In the genomic region with DNA sequence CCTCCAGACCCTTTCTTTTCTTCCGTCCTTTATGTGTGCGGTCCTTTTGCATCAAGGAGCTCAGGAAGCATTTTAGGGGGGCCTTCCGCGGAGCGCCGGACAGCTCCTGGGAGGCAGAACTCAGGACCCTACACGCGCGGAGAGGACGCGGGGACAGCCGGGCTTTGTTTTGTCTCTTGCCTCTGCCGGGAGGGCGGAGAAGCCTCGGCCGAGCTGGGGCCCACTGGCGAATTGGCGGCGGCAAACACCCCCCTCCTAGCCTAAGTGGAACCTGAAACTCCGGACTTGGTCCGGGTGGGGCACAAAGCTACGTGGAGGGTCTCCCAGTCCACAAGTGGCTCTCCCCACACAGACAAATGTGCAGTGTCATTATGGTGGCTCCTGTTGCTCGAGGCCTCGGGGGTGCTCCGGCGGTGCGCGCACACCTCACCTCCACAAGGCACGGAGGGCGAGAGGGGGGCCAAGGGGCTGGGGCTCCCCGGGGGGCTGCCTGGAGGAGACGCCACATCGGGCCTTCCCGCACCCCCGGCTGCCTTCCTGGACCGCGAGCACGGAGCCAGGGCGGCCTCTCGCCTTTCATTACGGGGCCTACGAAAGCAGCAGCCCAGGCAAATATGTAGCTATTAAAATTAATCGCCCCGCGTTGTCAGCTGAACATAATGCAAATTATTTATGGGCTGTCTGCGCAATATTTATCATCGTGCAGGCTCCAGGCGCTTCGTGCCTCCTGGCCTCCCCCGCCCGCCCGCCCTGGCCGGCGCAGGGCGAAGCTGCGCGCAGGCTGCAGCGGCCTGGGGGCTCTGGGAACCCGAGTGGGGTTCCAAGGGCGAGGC, we compare ENCODE assay signal across 8 cellular contexts.
DNase-seq lines count a peak whose midpoint lies in the region; ATAC-seq, FAIRE-seq and TF ChIP-seq lines count a peak whose summit lies in the region.

No MANE protein-coding gene starts in this region.

- H3K9me3 ChIP-seq in breast epithelium (no peaks in the 10 kb centered on the region), HepG2 (ENCODE audit: low read length) (no peaks in the 10 kb centered on the region), upper lobe of left lung (no peaks in the 10 kb centered on the region)

- ATAC-seq in HepG2 (no peak), upper lobe of left lung (ENCODE audit: low FRiP score in 2 of 2) (no peak), GM19467 (IDR thresholded peaks at IDR 0.05; ENCODE audit: unreplicated experiment) (no peak)

- FAIRE-seq in HepG2 (lab: Jason Lieb, UNC): no peak

- intact Hi-C loops in breast epithelium (cut with DNase I; ENCODE audit: low total_unique reads) (no loop called here), MCF 10A (cut with micrococcal nuclease) (no loop called here), HepG2 (cut with micrococcal nuclease; ENCODE audit: unreplicated experiment) (no loop called here)

- peaks cover 4% of the 10 kb centered on the region for H3K36me3 Mint-ChIP-seq in MCF 10A (ENCODE audit: insufficient read depth, unreplicated experiment)
- peaks cover 3% of the 10 kb centered on the region for H3K36me3 Mint-ChIP-seq in activated naive CD8-positive, alpha-beta T cell

- H3K9ac ChIP-seq in HepG2 (ENCODE audit: insufficient read depth, low read depth, low read length): no peak overlapping the region

- TF ChIP-seq CTCF in breast epithelium (IDR thresholded peaks at IDR 0.05): no peak
- no peak for TF ChIP-seq CTCF in MCF 10A (IDR thresholded peaks at IDR 0.05; ENCODE audit: unreplicated experiment)
- TF ChIP-seq CTCF in HepG2 (CRISPR knock-in tag; IDR thresholded peaks at IDR 0.05): no peak
- no peak for TF ChIP-seq CTCF in upper lobe of left lung (IDR thresholded peaks at IDR 0.05)

- H2AFZ ChIP-seq in HepG2 (ENCODE audit: low read length): no peak overlapping the region

- CTCF ChIA-PET in MCF 10A (lab: Yijun Ruan, JAX): no interaction called here
- CTCF ChIA-PET in HepG2 (lab: Yijun Ruan, JAX; ENCODE audit: low intra/inter-chr PET ratio, low total read pairs): no interaction called here

- H3K27me3 ChIP-seq in breast epithelium: peaks cover 0 to 88% of the 10 kb centered on the region in 2 donors
- H3K27me3 ChIP-seq in HepG2 (ENCODE audit: control insufficient read depth in 1 of 2, insufficient read depth in 2 of 2, low read length in 2 of 2): no peaks in the 10 kb centered on the region
- peaks cover 0 to 23% (median 0%) of the 10 kb centered on the region in 4 donors for H3K27me3 ChIP-seq in upper lobe of left lung

- BruUV-seq in MCF 10A (replicated peaks; lab: Mats Ljungman, UMichigan) (no TSS peak), HepG2 (replicated peaks; lab: Mats Ljungman, UMichigan) (no TSS peak)

- no peaks in the 10 kb centered on the region for H3K9me3 Mint-ChIP-seq in MCF 10A (ENCODE audit: unreplicated experiment)
- H3K9me3 Mint-ChIP-seq in activated naive CD8-positive, alpha-beta T cell (ENCODE audit: low read depth): no peaks in the 10 kb centered on the region

- H3K4me3 Mint-ChIP-seq in MCF 10A (ENCODE audit: unreplicated experiment): no peak overlapping the region
- peak overlapping the region; percentile 84 for H3K4me3 Mint-ChIP-seq in activated naive CD8-positive, alpha-beta T cell

- no peak for DNase-seq in breast epithelium (ENCODE audit: low spot score in 2 of 2)
- no peak for DNase-seq in MCF 10A (ENCODE audit: unreplicated experiment)
- DNase-seq in HepG2 (ENCODE audit: low spot score): no peak
- DNase-seq in upper lobe of left lung: peak in 1 of 2 donors; percentile 52
- DNase-seq in substantia nigra (lab: John Stamatoyannopoulos, UW): no peak
- no peak for DNase-seq in ACHN

- H3K27ac ChIP-seq in breast epithelium (no peak overlapping the region), HepG2 (ENCODE audit: extremely low read length, insufficient read depth, low read length) (peak overlapping the region; percentile 67), upper lobe of left lung (no peak overlapping the region), substantia nigra (ENCODE audit: low read depth, low read length, poor library complexity, severe bottlenecking) (no peak overlapping the region)

- 92% methylated on average over 12 of the region's 60 CpGs for WGBS in HepG2 (ENCODE audit: low lambda C conversion rate)
- 40 to 86% methylated on average over 7 to 59 of the region's 60 CpGs for WGBS in upper lobe of left lung, 2 donors

- H3K36me3 ChIP-seq in breast epithelium (no peaks in the 10 kb centered on the region), HepG2 (replicated peaks in 1 of 2; ENCODE audit: control insufficient read depth in 1 of 2, insufficient read depth in 2 of 2, low read length in 2 of 2) (no peaks in the 10 kb centered on the region), upper lobe of left lung (no peaks in the 10 kb centered on the region)

- peak overlapping the region; percentile 76; the same call in 1 of the 2 replicates for H3K4me2 ChIP-seq in HepG2 (ENCODE audit: low read depth, low read length)

- H3K4me1 ChIP-seq in breast epithelium (no peaks in the 10 kb centered on the region), HepG2 (ENCODE audit: insufficient read depth, low read length) (peaks cover 87% of the 10 kb centered on the region), upper lobe of left lung (peaks cover 13 to 71% (median 24%) of the 10 kb centered on the region in 4 donors)

- no peaks in the 10 kb centered on the region for H4K20me1 ChIP-seq in HepG2 (ENCODE audit: insufficient read depth, low read length)

- peaks cover 7% of the 10 kb centered on the region for H3K79me2 ChIP-seq in HepG2 (ENCODE audit: insufficient read depth, low read length)

- TF ChIP-seq POLR2A in breast epithelium (IDR thresholded peaks at IDR 0.05) (no peak), HepG2 (IDR thresholded peaks at IDR 0.05; ENCODE audit: insufficient read depth in 1 of 2, low read depth in 2 of 2, low read length in 2 of 2) (no peak), upper lobe of left lung (IDR thresholded peaks at IDR 0.05) (no peak)

- TF ChIP-seq EP300 in HepG2 (IDR thresholded peaks at IDR 0.05; ENCODE audit: low read depth in 2 of 2, low read length in 2 of 2) (no peak), HepG2 (CRISPR knock-in tag; IDR thresholded peaks at IDR 0.05; ENCODE audit: borderline replicate concordance) (no peak), upper lobe of left lung (IDR thresholded peaks at IDR 0.05) (no peak)

- TF ChIP-seq RAD21 in HepG2 (CRISPR knock-in tag; IDR thresholded peaks at IDR 0.05): no peak

- H3K27me3 Mint-ChIP-seq in MCF 10A (ENCODE audit: insufficient read depth, unreplicated experiment): peaks cover 45% of the 10 kb centered on the region
- H3K27me3 Mint-ChIP-seq in activated naive CD8-positive, alpha-beta T cell: no peaks in the 10 kb centered on the region

- peak overlapping the region; percentile 28 to 57 (median 45) for H3K4me3 ChIP-seq in breast epithelium
- H3K4me3 ChIP-seq in HepG2 (replicated peaks in 1 of 3; ENCODE audit: insufficient read depth in 1 of 3, low read depth in 2 of 3, low read length in 3 of 3): no peak overlapping the region
- peak overlapping the region in 3 of 4 donors; percentile 25 to 43 (median 41) for H3K4me3 ChIP-seq in upper lobe of left lung

- H3K4me1 Mint-ChIP-seq in MCF 10A (ENCODE audit: insufficient read depth, unreplicated experiment): no peaks in the 10 kb centered on the region
- peaks cover 46% of the 10 kb centered on the region for H3K4me1 Mint-ChIP-seq in activated naive CD8-positive, alpha-beta T cell (ENCODE audit: low read depth)

- POLR2A ChIA-PET in MCF 10A (lab: Yijun Ruan, JAX) (no interaction called here), HepG2 (lab: Yijun Ruan, JAX) (interaction anchor here (0.9 to 2.7 kb wide), 6 partner anchors 9 to 155 kb away, joined by 4 to 22 read pairs (median 6); no protein-coding TSS in a partner anchor)

- H3K27ac Mint-ChIP-seq in MCF 10A (ENCODE audit: low read depth, unreplicated experiment): no peak overlapping the region
- H3K27ac Mint-ChIP-seq in activated naive CD8-positive, alpha-beta T cell: peak overlapping the region; percentile 80

- in situ Hi-C loops in HepG2 (cut with HindIII; ENCODE audit: extremely low pct_ligation_motif_present, low pct_unique_long_range_greater_than_20kb): no loop called here
- in situ Hi-C loops in ACHN (cut with HindIII; ENCODE audit: low pct_ligation_motif_present, low pct_unique_long_range_greater_than_20kb, low sequenced_read_pairs): no loop called here

TF ChIP-seq in HepG2, 621 proteins besides CTCF, POLR2A, EP300 and RAD21:
- no peak for TF ChIP-seq WIZ (CRISPR knock-in tag; IDR thresholded peaks at IDR 0.05)
- no peak for TF ChIP-seq HHEX (CRISPR knock-in tag; IDR thresholded peaks at IDR 0.05)
- no peak for TF ChIP-seq NCOA2 (CRISPR knock-in tag; IDR thresholded peaks at IDR 0.05)
- TF ChIP-seq CCDC6 (CRISPR knock-in tag; IDR thresholded peaks at IDR 0.05): no peak
- no peak for TF ChIP-seq TEAD2 (CRISPR knock-in tag; IDR thresholded peaks at IDR 0.05)
- TF ChIP-seq ZNF550 (CRISPR knock-in tag; IDR thresholded peaks at IDR 0.05; ENCODE audit: borderline replicate concordance): no peak
- TF ChIP-seq BATF2 (CRISPR knock-in tag; IDR thresholded peaks at IDR 0.05): no peak
- TF ChIP-seq ZNF333 (CRISPR knock-in tag; IDR thresholded peaks at IDR 0.05; ENCODE audit: borderline replicate concordance): no peak
- TF ChIP-seq HOXA7 (CRISPR knock-in tag; IDR thresholded peaks at IDR 0.05): no peak
- TF ChIP-seq TGIF2 (CRISPR knock-in tag; IDR thresholded peaks at IDR 0.05): no peak
- TF ChIP-seq RFXAP (CRISPR knock-in tag; IDR thresholded peaks at IDR 0.05; ENCODE audit: borderline replicate concordance): no peak
- no peak for TF ChIP-seq ZNF225 (CRISPR knock-in tag; IDR thresholded peaks at IDR 0.05)
- no peak for TF ChIP-seq ZNF775 (CRISPR knock-in tag; IDR thresholded peaks at IDR 0.05; ENCODE audit: borderline replicate concordance)
- TF ChIP-seq ZNF207 (IDR thresholded peaks at IDR 0.05; ENCODE audit: borderline replicate concordance): no peak
- no peak for TF ChIP-seq JDP2 (CRISPR knock-in tag; IDR thresholded peaks at IDR 0.05; ENCODE audit: borderline replicate concordance)
- TF ChIP-seq ZEB1 (IDR thresholded peaks at IDR 0.05; ENCODE audit: insufficient replicate concordance, low read depth): no peak

Comparison
In these comparisons a context has a peak if more than half of its experiments do, and no peak if none do; other contexts are left out.
1. H3K4me3 ChIP-seq: peak in breast epithelium (3 of 3) and upper lobe of left lung (3 of 4); none in HepG2 (0 of 3).